9 cellular contexts compared by ENCODE assay signal in genomic region chr6:35047265-35048011, GRCh38.
DNase-seq lines count a peak whose midpoint lies in the region; ATAC-seq and TF ChIP-seq lines count a peak whose summit lies in the region.
"Had no signal": no experiment of that assay in that cellular context is flagged by ENCODE, and none has a peak within 500 bp of the region (broad histone marks: within the 10 kb centered on the region; RNA-seq: fewer than 3 reads in every experiment).

No MANE protein-coding gene starts in this region.

- H3K27ac ChIP-seq in right lobe of liver, result peak overlapping the region in 2 of 3 donors; percentile 47 to 74
- peak overlapping the region; percentile 57 for H3K27ac ChIP-seq in thymus (ENCODE audit: low read depth)

- H4K20me1 ChIP-seq in Loucy (ENCODE audit: insufficient read depth, low read length, poor library complexity, severe bottlenecking), result no peaks in the 10 kb centered on the region

- no peaks in the 10 kb centered on the region for H3K9me3 ChIP-seq in Loucy (ENCODE audit: insufficient read depth, low read depth, low read length)
- H3K9me3 ChIP-seq in right lobe of liver, result no peaks in the 10 kb centered on the region
- H3K9me3 ChIP-seq in thymus (ENCODE audit: control insufficient read depth), result peaks cover 2% of the 10 kb centered on the region
- H3K9me3 ChIP-seq: HAP-1 had no signal

- H3K4me3 ChIP-seq in Loucy (ENCODE audit: low read length, poor library complexity, severe bottlenecking) (peak overlapping the region; percentile 61), right lobe of liver (no peak overlapping the region), thymus (ENCODE audit: low read length) (no peak overlapping the region)
- H3K4me3 ChIP-seq: HAP-1 had no signal

- H3F3A ChIP-seq in Loucy (ENCODE audit: low read depth), result peaks cover 26% of the 10 kb centered on the region

- no peaks in the 10 kb centered on the region for H3K79me2 ChIP-seq in Loucy (ENCODE audit: insufficient read depth, low read length)

- no peak for TF ChIP-seq POLR2A in right lobe of liver (IDR thresholded peaks at IDR 0.05)

- no peaks in the 10 kb centered on the region for H3K9me2 ChIP-seq in Loucy (replicated peaks; ENCODE audit: low read depth, low read length)

- DNase-seq in brain pericyte (ENCODE audit: low read depth, low spot score) (peak; percentile 42), right lobe of liver (peak in 1 of 3 donors; percentile 27), mucosa of gallbladder (ENCODE audit: low spot score) (no peak), activated T-cell treated with anti-CD3 and anti-CD28 coated beads for 4 hours (no peak), NCI-H2171 (lab: John Stamatoyannopoulos, UW) (no peak), glomerular visceral epithelial cell (ENCODE audit: extremely low spot score) (no peak)

- H3K27me3 ChIP-seq in Loucy (ENCODE audit: insufficient read depth, low read length, poor library complexity, severe bottlenecking), result no peaks in the 10 kb centered on the region
- H3K27me3 ChIP-seq in right lobe of liver, result no peaks in the 10 kb centered on the region
- no peaks in the 10 kb centered on the region for H3K27me3 ChIP-seq in thymus (ENCODE audit: control insufficient read depth, insufficient read depth)

- ATAC-seq in right lobe of liver, result peak in 3 of 4 donors; percentile 19 to 33 (median 33)

- H3K4me2 ChIP-seq in Loucy (ENCODE audit: low read depth, low read length, poor library complexity, severe bottlenecking), result peak overlapping the region; percentile 90

- no peak for TF ChIP-seq CTCF in Loucy (conservative IDR thresholded peaks at IDR 0.05; ENCODE audit: low read length)
- no peak for TF ChIP-seq CTCF in right lobe of liver (IDR thresholded peaks at IDR 0.05)

- H3K4me1 ChIP-seq in Loucy (ENCODE audit: insufficient read depth, low read length, poor library complexity, severe bottlenecking), result peaks cover 91% of the 10 kb centered on the region
- H3K4me1 ChIP-seq in right lobe of liver, result peaks cover 0 to 20% (median 2%) of the 10 kb centered on the region in 4 donors
- H3K4me1 ChIP-seq in thymus (ENCODE audit: control insufficient read depth, insufficient read depth, low read length), result peaks cover 14% of the 10 kb centered on the region

- intact Hi-C loops in right lobe of liver (cut with DNase I), result no loop called here

- H3K36me3 ChIP-seq in Loucy (ENCODE audit: insufficient read depth, low read length), result no peaks in the 10 kb centered on the region
- H3K36me3 ChIP-seq in right lobe of liver, result peaks cover 0 to 5% (median 0%) of the 10 kb centered on the region in 4 donors
- H3K36me3 ChIP-seq in thymus (ENCODE audit: control insufficient read depth, insufficient read depth), result no peaks in the 10 kb centered on the region
- H3K36me3 ChIP-seq: HAP-1 had no signal

- peak overlapping the region; percentile 76 for H3K9ac ChIP-seq in Loucy (ENCODE audit: low read depth, low read length, poor library complexity, severe bottlenecking)

- WGBS in right lobe of liver (ENCODE audit: insufficient coverage, low coverage, low lambda C conversion rate, missing lambda C conversion rate), result 37% methylated on average over 7 of the region's 7 CpGs
- WGBS in thymus, result 55% methylated on average over 7 of the region's 7 CpGs

- H2AFZ ChIP-seq in Loucy (ENCODE audit: low read length), result no peak overlapping the region
